18 cellular contexts compared by ENCODE assay signal in genomic region chr5:77846422-77847128, GRCh38.
A peak's percentile ranks its signal among the peaks of the same experiment; 100 is the strongest.
DNase-seq lines count a peak whose midpoint lies in the region; ATAC-seq and TF ChIP-seq lines count a peak whose summit lies in the region.
"Had no signal": no experiment of that assay in that cellular context is flagged by ENCODE, and none has a peak within 500 bp of the region (broad histone marks: within the 10 kb centered on the region; RNA-seq: fewer than 3 reads in every experiment).

No MANE protein-coding gene starts in this region.

- peaks cover 100% of the 10 kb centered on the region for H3K27me3 ChIP-seq in HUES6 (ENCODE audit: control insufficient read depth, insufficient read depth, low read length)
- H3K27me3 ChIP-seq in endodermal cell (ENCODE audit: control insufficient read depth, insufficient read depth, low read length, poor library complexity, severe bottlenecking): peaks cover 93% of the 10 kb centered on the region

- no peaks in the 10 kb centered on the region for H3K9me3 ChIP-seq in HUES6 (ENCODE audit: control insufficient read depth, insufficient read depth, low read depth, low read length)
- no peaks in the 10 kb centered on the region for H3K9me3 ChIP-seq in endodermal cell (ENCODE audit: control insufficient read depth, low read length)
- H3K9me3 ChIP-seq: A549, HAP-1 had no signal

- H3K4me3 Mint-ChIP-seq in endodermal cell (no peak overlapping the region), neural crest cell (peak overlapping the region; percentile 84)

- H3K27ac Mint-ChIP-seq in endodermal cell (no peak overlapping the region), neural crest cell (ENCODE audit: unreplicated experiment) (no peak overlapping the region)
- H3K27ac Mint-ChIP-seq: CD14-positive monocyte had no signal

- DNase-seq in ELF-1 (ENCODE audit: low read depth, low spot score): peak; percentile 50
- peak; percentile 69 for DNase-seq in endodermal cell
- peak; percentile 30 for DNase-seq in neural crest cell (ENCODE audit: low read depth, low spot score)
- DNase-seq in NOMO-1 (lab: John Stamatoyannopoulos, UW; ENCODE audit: unreplicated experiment in 2 of 2): no peak
- no peak for DNase-seq in Ammon's horn (ENCODE audit: low spot score)
- no peak for DNase-seq in COLO668 (lab: John Stamatoyannopoulos, UW; ENCODE audit: unreplicated experiment)
- DNase-seq: COR-L47, DMS153, NCI-H1105 treated with DMSO at 0.1 percent for 48 hours, NCI-H1694 treated with DMSO at 0.1 percent for 48 hours, Right ventricle myocardium superior had no signal

- no peak for ATAC-seq in GM18519 (IDR thresholded peaks at IDR 0.05; ENCODE audit: low FRiP score, unreplicated experiment)
- ATAC-seq: A549, Panc1 had no signal

- H3K27ac ChIP-seq in HUES6 (ENCODE audit: low read depth, low read length): no peak overlapping the region
- H3K27ac ChIP-seq in endodermal cell (ENCODE audit: low read depth, low read length): no peak overlapping the region
- H3K27ac ChIP-seq: A549, HL-60 had no signal

- peaks cover 54% of the 10 kb centered on the region for H3K4me1 Mint-ChIP-seq in endodermal cell
- H3K4me1 Mint-ChIP-seq in neural crest cell: peaks cover 65% of the 10 kb centered on the region

- H3K27me3 Mint-ChIP-seq in endodermal cell (ENCODE audit: insufficient read depth): peaks cover 97% of the 10 kb centered on the region
- H3K27me3 Mint-ChIP-seq in neural crest cell (ENCODE audit: low read depth): peaks cover 74% of the 10 kb centered on the region

- H3K36me3 ChIP-seq in HUES6 (ENCODE audit: control insufficient read depth, insufficient read depth, low read length) (no peaks in the 10 kb centered on the region), endodermal cell (ENCODE audit: control insufficient read depth, insufficient read depth, low read length) (no peaks in the 10 kb centered on the region)
- H3K36me3 ChIP-seq: HAP-1 had no signal

- WGBS in endodermal cell (ENCODE audit: insufficient coverage in 1 of 2, insufficient read length in 1 of 2), 2 experiments: 20 to 36% methylated on average over 7 to 29 of the region's 29 CpGs

- H3K4me3 ChIP-seq in HUES6 (ENCODE audit: low read depth, low read length): peak overlapping the region; percentile 28; the same call in 1 of the 2 replicates
- H3K4me3 ChIP-seq in endodermal cell (ENCODE audit: low read length): no peak overlapping the region
- H3K4me3 ChIP-seq: A549, HAP-1 had no signal

- H3K4me1 ChIP-seq in HUES6 (ENCODE audit: control insufficient read depth, insufficient read depth, low read length): peaks cover 47% of the 10 kb centered on the region
- peaks cover 22% of the 10 kb centered on the region for H3K4me1 ChIP-seq in endodermal cell (ENCODE audit: control insufficient read depth, insufficient read depth, low read length)
- H3K4me1 ChIP-seq: A549 had no signal

- TF ChIP-seq CTCF in endodermal cell (conservative IDR thresholded peaks at IDR 0.05): no peak
- no peak for TF ChIP-seq CTCF in neural crest cell (conservative IDR thresholded peaks at IDR 0.05)

- H3K9me3 Mint-ChIP-seq in endodermal cell: no peaks in the 10 kb centered on the region
- H3K9me3 Mint-ChIP-seq in neural crest cell: no peaks in the 10 kb centered on the region

- H3K36me3 Mint-ChIP-seq in endodermal cell (ENCODE audit: low read depth) (no peaks in the 10 kb centered on the region), neural crest cell (ENCODE audit: low read depth) (no peaks in the 10 kb centered on the region)

- H3K9ac ChIP-seq in HUES6 (ENCODE audit: low read length): no peak overlapping the region
- no peak overlapping the region for H3K9ac ChIP-seq in endodermal cell (ENCODE audit: extremely low read depth, low read length, poor library complexity, severe bottlenecking)

Comparison
In these comparisons a context has a peak if more than half of its experiments do, and no peak if none do; other contexts are left out.
1. DNase-seq: peak in ELF-1 (single experiment), endodermal cell (single experiment) and neural crest cell (single experiment); none in NOMO-1 (0 of 2), Ammon's horn (single experiment) and COLO668 (single experiment).